In the genomic region with DNA sequence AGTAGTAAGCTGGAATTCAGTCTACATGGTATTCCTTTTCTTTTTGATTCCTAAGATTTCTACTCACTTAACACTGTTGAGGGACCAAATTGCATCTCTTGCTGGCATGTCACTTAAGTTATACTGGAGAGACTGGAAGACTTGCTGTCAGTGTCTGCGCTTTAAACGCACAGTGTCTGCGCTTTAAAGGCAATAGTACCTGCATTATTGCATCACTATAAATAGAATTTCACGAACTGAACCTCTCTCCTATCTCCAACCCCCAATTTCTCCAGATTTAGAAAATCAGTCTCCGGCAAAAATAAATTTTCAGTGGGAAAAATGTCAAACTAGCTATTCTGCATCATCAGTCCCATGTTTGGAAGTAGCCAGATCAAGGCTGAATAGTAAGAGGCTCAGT, we compare ENCODE assay signal across 16 cellular contexts. TPM values are rescaled to one million over a fixed set of nuclear protein-coding genes. Genes with fewer than 3 reads are reported as not detected.
A peak's percentile ranks its signal among the peaks of the same experiment; 100 is the strongest.
DNase-seq lines count a peak whose midpoint lies in the region; ATAC-seq and TF ChIP-seq lines count a peak whose summit lies in the region.
"Had no signal": no experiment of that assay in that cellular context is flagged by ENCODE, and none has a peak within 500 bp of the region (broad histone marks: within the 10 kb centered on the region; RNA-seq: fewer than 3 reads in every experiment).

No MANE protein-coding gene starts in this region.

- no peak for DNase-seq in IMR-90
- DNase-seq in colonic mucosa = no peak
- DNase-seq in gastrocnemius medialis = no peak
- no peak for DNase-seq in NCI-H524 treated with DMSO at 0.1 percent for 48 hours (lab: John Stamatoyannopoulos, UW)
- no peak for DNase-seq in activated CD8-positive, alpha-beta T cell treated with anti-CD3 and anti-CD28 coated beads, Interleukin-2, amount 10 ng/mL, durations not matched to agents 7 days and 5 days
- DNase-seq in HPDE6-E6E7 (ENCODE audit: extremely low spot score) = no peak
- DNase-seq: ACHN, DND-41, GOT3, NCI-H1417 treated with DMSO at 0.1 percent for 48 hours, NCI-H1930, NCI-H226, NCI-H524 had no signal

- H3K27ac ChIP-seq in IMR-90 (ENCODE audit: insufficient read depth, low read length) (no peak overlapping the region), colonic mucosa (peak overlapping the region; percentile 7), gastrocnemius medialis (peak overlapping the region; percentile 47 to 57 (median 50))
- H3K27ac ChIP-seq: KMS-11 had no signal

- no peaks in the 10 kb centered on the region for H3K27me3 ChIP-seq in IMR-90 (ENCODE audit: control insufficient read depth, insufficient read depth, low read length)
- H3K27me3 ChIP-seq in colonic mucosa = no peaks in the 10 kb centered on the region
- no peaks in the 10 kb centered on the region for H3K27me3 ChIP-seq in gastrocnemius medialis

- no peaks in the 10 kb centered on the region for H3K9me3 Mint-ChIP-seq in activated CD8-positive, alpha-beta T cell treated with anti-CD3 and anti-CD28 coated beads, Interleukin-2, amount 10 ng/mL, durations not matched to agents 7 days and 5 days (ENCODE audit: insufficient read depth)
- H3K9me3 Mint-ChIP-seq: CD14-positive monocyte had no signal

- H4K5ac ChIP-seq in IMR-90 (ENCODE audit: low read depth, low read length) = no peak overlapping the region

- no peak overlapping the region for H3K4me3 Mint-ChIP-seq in activated CD8-positive, alpha-beta T cell treated with anti-CD3 and anti-CD28 coated beads, Interleukin-2, amount 10 ng/mL, durations not matched to agents 7 days and 5 days
- H3K4me3 Mint-ChIP-seq: CD14-positive monocyte had no signal

- no peak overlapping the region for H2AK5ac ChIP-seq in IMR-90 (ENCODE audit: low read depth, low read length)

- H3K4me2 ChIP-seq in IMR-90 (ENCODE audit: low read depth, low read length) = no peak overlapping the region
- H3K4me2 ChIP-seq: KMS-11 had no signal

- H3K4me1 ChIP-seq in IMR-90 (ENCODE audit: control insufficient read depth, insufficient read depth, low read length) (no peaks in the 10 kb centered on the region), colonic mucosa (no peaks in the 10 kb centered on the region), gastrocnemius medialis (peaks cover 43 to 59% of the 10 kb centered on the region in 2 donors)

- dilution Hi-C loops in IMR-90 (cut with HindIII; ENCODE audit: low sequenced_read_pairs, unreplicated experiment) = no loop called here

- no TSS peak for BruUV-seq in IMR-90 (replicated peaks; lab: Mats Ljungman, UMichigan)

- POLR2A ChIA-PET in IMR-90 (lab: Charles Lee; ENCODE audit: unreplicated experiment) = no interaction called here
- POLR2A ChIA-PET in activated CD8-positive, alpha-beta T cell treated with anti-CD3 and anti-CD28 coated beads, Interleukin-2, amount 10 ng/mL, durations not matched to agents 7 days and 5 days (lab: Charles Lee) = no interaction called here

- TF ChIP-seq CTCF in IMR-90 (conservative IDR thresholded peaks at IDR 0.05; ENCODE audit: low read depth, low read length) = no peak
- no peak for TF ChIP-seq CTCF in colonic mucosa (IDR thresholded peaks at IDR 0.05)
- TF ChIP-seq CTCF in gastrocnemius medialis (IDR thresholded peaks at IDR 0.05 in 4 of 5, conservative IDR thresholded peaks at IDR 0.05 in 1 of 5) = no peak

- H3K4me1 Mint-ChIP-seq in activated CD8-positive, alpha-beta T cell treated with anti-CD3 and anti-CD28 coated beads, Interleukin-2, amount 10 ng/mL, durations not matched to agents 7 days and 5 days (ENCODE audit: low read depth) = no peaks in the 10 kb centered on the region

- H3K9me3 ChIP-seq in IMR-90 (ENCODE audit: control insufficient read depth, insufficient read depth, low read length) (no peaks in the 10 kb centered on the region), colonic mucosa (no peaks in the 10 kb centered on the region), gastrocnemius medialis (no peaks in the 10 kb centered on the region)

- no peaks in the 10 kb centered on the region for H3K36me3 Mint-ChIP-seq in activated CD8-positive, alpha-beta T cell treated with anti-CD3 and anti-CD28 coated beads, Interleukin-2, amount 10 ng/mL, durations not matched to agents 7 days and 5 days (ENCODE audit: low read depth)

- no peaks in the 10 kb centered on the region; the same call in 1 of the 2 replicates for H3K9me1 ChIP-seq in IMR-90 (ENCODE audit: insufficient read depth, low read length)

- H3K18ac ChIP-seq in IMR-90 (ENCODE audit: low read depth, low read length) = no peak overlapping the region

- H3K9ac ChIP-seq in IMR-90 (ENCODE audit: low read depth, low read length) (no peak overlapping the region), colonic mucosa (ENCODE audit: low read depth in 2 of 2, low read length in 2 of 2) (no peak overlapping the region)
- H3K9ac ChIP-seq: KMS-11 had no signal

- peaks cover 8 to 11% of the 10 kb centered on the region in 2 experiments for H3K79me1 ChIP-seq in IMR-90 (ENCODE audit: low read depth in 1 of 2, low read length in 2 of 2)

- no peak overlapping the region for H4K91ac ChIP-seq in IMR-90 (ENCODE audit: insufficient read depth, low read depth, low read length)

- no peak overlapping the region for H3K27ac Mint-ChIP-seq in activated CD8-positive, alpha-beta T cell treated with anti-CD3 and anti-CD28 coated beads, Interleukin-2, amount 10 ng/mL, durations not matched to agents 7 days and 5 days

- WGBS in IMR-90 (ENCODE audit: extremely low coverage in 2 of 2, insufficient read length in 1 of 2), 2 experiments = 100% methylated on average over 3 of the region's 5 CpGs; no CpG with 5 or more reads in 1 of the 2 experiments

- TF ChIP-seq RAD21 in IMR-90 (IDR thresholded peaks at IDR 0.05; ENCODE audit: low read length) = no peak

- H4K8ac ChIP-seq in IMR-90 (ENCODE audit: low read depth in 2 of 2, low read length in 2 of 2) = no peak overlapping the region

- H2BK5ac ChIP-seq in IMR-90 (ENCODE audit: low read depth, low read length, poor library complexity, severe bottlenecking) = no peak overlapping the region

- no peak overlapping the region for H2BK15ac ChIP-seq in IMR-90 (ENCODE audit: low read depth, low read length)

- no peak overlapping the region for H3K14ac ChIP-seq in IMR-90 (replicated peaks; ENCODE audit: low read depth, low read length)

- H2AFZ ChIP-seq in IMR-90 (replicated peaks; ENCODE audit: low read length, poor library complexity) = no peak overlapping the region

- H3K56ac ChIP-seq in IMR-90 (ENCODE audit: extremely low read depth, insufficient read depth, low read length) = no peak overlapping the region

- TF ChIP-seq POLR2A in IMR-90 (IDR thresholded peaks at IDR 0.05; ENCODE audit: low read depth, low read length) (no peak), gastrocnemius medialis (IDR thresholded peaks at IDR 0.05) (no peak)

- no peaks in the 10 kb centered on the region for H3K36me3 ChIP-seq in IMR-90 (ENCODE audit: control insufficient read depth, insufficient read depth, low read length)
- H3K36me3 ChIP-seq in colonic mucosa = no peaks in the 10 kb centered on the region
- no peaks in the 10 kb centered on the region for H3K36me3 ChIP-seq in gastrocnemius medialis

- H3K27me3 Mint-ChIP-seq in activated CD8-positive, alpha-beta T cell treated with anti-CD3 and anti-CD28 coated beads, Interleukin-2, amount 10 ng/mL, durations not matched to agents 7 days and 5 days (ENCODE audit: low read depth) = peaks cover 12% of the 10 kb centered on the region

- no peak overlapping the region for H3K23ac ChIP-seq in IMR-90 (ENCODE audit: low read depth, low read length)

- CTCF ChIA-PET in IMR-90 (lab: Yijun Ruan, JAX) = interaction anchor here (1.4 kb wide), 1 partner anchor 12 kb away, joined by 3 read pairs; no protein-coding TSS in a partner anchor
- CTCF ChIA-PET in activated CD8-positive, alpha-beta T cell treated with anti-CD3 and anti-CD28 coated beads, Interleukin-2, amount 10 ng/mL, durations not matched to agents 7 days and 5 days (lab: Charles Lee) = no interaction called here

- intact Hi-C loops in IMR-90 (cut with micrococcal nuclease) (no loop called here), colonic mucosa (cut with DNase I) (no loop called here), gastrocnemius medialis (cut with DNase I; ENCODE audit: low total_unique reads) (no loop called here)

- no peak overlapping the region for H2AK9ac ChIP-seq in IMR-90 (replicated peaks; ENCODE audit: low read depth, low read length, poor library complexity)

- H3K4ac ChIP-seq in IMR-90 (ENCODE audit: low read depth, low read length) = no peak overlapping the region

- in situ Hi-C loops in IMR-90 (cut with MboI; ENCODE audit: low sequenced_read_pairs) (no loop called here), gastrocnemius medialis (cut with MboI; ENCODE audit: low sequenced_read_pairs in 4 of 4) (no loop called here)

- no peak overlapping the region for H3K4me3 ChIP-seq in IMR-90 (ENCODE audit: insufficient read depth, low read depth, low read length)
- no peak overlapping the region for H3K4me3 ChIP-seq in colonic mucosa
- no peak overlapping the region for H3K4me3 ChIP-seq in gastrocnemius medialis

- no peak overlapping the region for H2BK20ac ChIP-seq in IMR-90 (ENCODE audit: low read depth, low read length)

- H4K20me1 ChIP-seq in IMR-90 (ENCODE audit: insufficient read depth, low read length) = peaks cover 3% of the 10 kb centered on the region; the same call in 1 of the 2 replicates

- no peak overlapping the region for H2BK120ac ChIP-seq in IMR-90 (ENCODE audit: low read depth, low read length)

- no peak for ATAC-seq in IMR-90 (ENCODE audit: low read depth)
- ATAC-seq in gastrocnemius medialis = no peak
- ATAC-seq in activated CD8-positive, alpha-beta T cell treated with anti-CD3 and anti-CD28 coated beads, Interleukin-2, amount 10 ng/mL, durations not matched to agents 7 days and 5 days = no peak
- ATAC-seq in HG02798 (IDR thresholded peaks at IDR 0.05; ENCODE audit: poor library complexity, unreplicated experiment) = no peak

TF ChIP-seq in IMR-90, 13 proteins besides CTCF, POLR2A, EP300 and RAD21:
- TF ChIP-seq, protein P1, sequence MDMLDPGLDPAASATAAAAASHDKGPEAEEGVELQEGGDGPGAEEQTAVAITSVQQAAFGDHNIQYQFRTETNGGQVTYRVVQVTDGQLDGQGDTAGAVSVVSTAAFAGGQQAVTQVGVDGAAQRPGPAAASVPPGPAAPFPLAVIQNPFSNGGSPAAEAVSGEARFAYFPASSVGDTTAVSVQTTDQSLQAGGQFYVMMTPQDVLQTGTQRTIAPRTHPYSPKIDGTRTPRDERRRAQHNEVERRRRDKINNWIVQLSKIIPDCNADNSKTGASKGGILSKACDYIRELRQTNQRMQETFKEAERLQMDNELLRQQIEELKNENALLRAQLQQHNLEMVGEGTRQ (IDR thresholded peaks at IDR 0.05; ENCODE audit: low read depth, low read length) = no peak
- TF ChIP-seq FOS (IDR thresholded peaks at IDR 0.05; ENCODE audit: low read depth, low read length) (no peak), CEBPB (IDR thresholded peaks at IDR 0.05; ENCODE audit: low read depth, low read length) (peak; percentile 27; the same call in 1 of the 2 replicates)

RNA-seq across cellular contexts. Expression of a gene that starts 21.2 kb away (rescaled TPM):
- total RNA-seq in IMR-90 (2012; rRNA removed) (17.6 and 20.8 TPM in 2 replicates), colonic mucosa (10 to 100 TPM; 40.4 to 47.3 TPM), gastrocnemius medialis (10 to 100 TPM; 19.9 to 33.9 (median 21.7) TPM)
- 11.6 and 12.2 TPM in 2 replicates for polyA plus RNA-seq in IMR-90 (2012; rRNA removed)
- 6.7 and 8.0 TPM in 2 replicates for polyA plus RNA-seq in IMR-90 (2012; cell fraction: cytosol; rRNA removed)
- polyA plus RNA-seq in IMR-90 (2012; cell fraction: nucleus; rRNA removed; ENCODE audit: low replicate concordance) = 4.1 and 15.1 TPM in 2 replicates
- under 1 TPM in 1 of 2 experiments, not detected in 1; 0.65 TPM for total RNA-seq in activated CD8-positive, alpha-beta T cell treated with anti-CD3 and anti-CD28 coated beads, Interleukin-2, amount 10 ng/mL, durations not matched to agents 7 days and 5 days

Comparison
In these comparisons a context has a peak if more than half of its experiments do, and no peak if none do; other contexts are left out.
1. RNA of a gene that starts 21.2 kb away (total RNA-seq): 40.4 to 47.3 TPM in colonic mucosa, 19.9 to 33.9 TPM in gastrocnemius medialis and 17.6 to 20.8 TPM in IMR-90; 0.65 TPM in activated CD8-positive, alpha-beta T cell treated with anti-CD3 and anti-CD28 coated beads, Interleukin-2, amount 10 ng/mL, durations not matched to agents 7 days and 5 days; every median in the first group is over 10 times any median in the second.